11 cellular contexts compared by ENCODE assay signal in genomic region chr2:133641497-133641896, GRCh38.
DNase-seq lines count a peak whose midpoint lies in the region; ATAC-seq lines count a peak whose summit lies in the region.
"Had no signal": no experiment of that assay in that cellular context is flagged by ENCODE, and none has a peak within 500 bp of the region (broad histone marks: within the 10 kb centered on the region; RNA-seq: fewer than 3 reads in every experiment).

No MANE protein-coding gene starts in this region.

- peak; percentile 93 for DNase-seq in ELF-1 (ENCODE audit: low read depth, low spot score)
- DNase-seq in RKO (ENCODE audit: low spot score): peak; percentile 16
- DNase-seq in foreskin melanocyte: peak; percentile 71
- peak; percentile 38 for DNase-seq in occipital lobe (lab: John Stamatoyannopoulos, UW)
- DNase-seq in stimulated activated naive CD8-positive, alpha-beta T cell treated with anti-CD3 and anti-CD28 coated beads, Interleukin-15, Interleukin-2, amounts not matched to agents 100 U/mL and 50 U/mL, for 24 hours: no peak
- DNase-seq in mesenteric fat pad (ENCODE audit: low spot score): no peak
- no peak for DNase-seq in NCI-H1694 treated with DMSO at 0.1 percent for 48 hours (lab: John Stamatoyannopoulos, UW)
- DNase-seq: activated CD4-positive, alpha-beta memory T cell treated with anti-CD3 and anti-CD28 coated beads for 36 hours; cortex of kidney; NCI-H2029 treated with DMSO at 0.1 percent for 48 hours had no signal

- no peak for ATAC-seq in stimulated activated naive CD8-positive, alpha-beta T cell treated with anti-CD3 and anti-CD28 coated beads, Interleukin-15, Interleukin-2, amounts not matched to agents 100 U/mL and 50 U/mL, for 24 hours
- ATAC-seq in GM21423 (IDR thresholded peaks at IDR 0.05; ENCODE audit: unreplicated experiment): no peak

Comparison
In these comparisons a context has a peak if more than half of its experiments do, and no peak if none do; other contexts are left out.
1. DNase-seq: peak in ELF-1 (single experiment), RKO (single experiment), foreskin melanocyte (single experiment) and occipital lobe (single experiment); none in stimulated activated naive CD8-positive, alpha-beta T cell treated with anti-CD3 and anti-CD28 coated beads, Interleukin-15, Interleukin-2, amounts not matched to agents 100 U/mL and 50 U/mL, for 24 hours (single experiment), mesenteric fat pad (single experiment) and NCI-H1694 treated with DMSO at 0.1 percent for 48 hours (single experiment).